ENCODE assay signal across 21 cellular contexts in the genomic region with DNA sequence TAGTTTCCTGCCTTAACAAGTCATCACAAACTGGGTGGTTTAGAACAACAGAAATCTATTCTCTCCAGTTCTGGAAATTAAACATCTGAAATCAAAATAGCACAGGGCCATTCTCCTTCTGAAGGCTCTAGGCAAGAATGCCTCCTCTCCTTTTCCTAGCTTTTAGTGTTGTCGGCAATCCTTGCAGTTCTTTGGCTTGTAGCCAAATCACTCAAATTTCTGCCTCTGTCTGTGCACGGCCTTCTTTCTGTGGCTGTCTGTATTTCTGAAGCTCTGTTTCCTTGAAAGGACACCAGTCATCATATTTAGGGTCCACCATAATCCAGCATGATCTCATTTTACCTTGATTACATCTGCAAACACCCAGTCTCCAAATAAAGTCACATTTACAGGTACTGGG.
A peak's percentile ranks its signal among the peaks of the same experiment; 100 is the strongest.
DNase-seq lines count a peak whose midpoint lies in the region; ATAC-seq and TF ChIP-seq lines count a peak whose summit lies in the region.
"Had no signal": no experiment of that assay in that cellular context is flagged by ENCODE, and none has a peak within 500 bp of the region (broad histone marks: within the 10 kb centered on the region; RNA-seq: fewer than 3 reads in every experiment).

No MANE protein-coding gene starts in this region.

- no peaks in the 10 kb centered on the region for H3K9me3 ChIP-seq in fibroblast of lung (ENCODE audit: control insufficient read depth, insufficient read depth, low read depth, low read length)
- H3K9me3 ChIP-seq: HAP-1, mucosa of descending colon, right atrium auricular region, testis had no signal

- no peak overlapping the region for H3K4me2 ChIP-seq in fibroblast of lung (ENCODE audit: extremely low read depth, insufficient read depth, low read length)

- no peaks in the 10 kb centered on the region for H3K79me2 ChIP-seq in fibroblast of lung (ENCODE audit: control insufficient read depth, insufficient read depth, low read length)

- H3K27ac ChIP-seq in fibroblast of lung (ENCODE audit: insufficient read depth, low read length): no peak overlapping the region
- H3K27ac ChIP-seq: right atrium auricular region, testis had no signal

- no peak overlapping the region for H3K9ac ChIP-seq in fibroblast of lung (ENCODE audit: insufficient read depth, low read length)

- no peak overlapping the region for H3K4me3 ChIP-seq in fibroblast of lung (replicated peaks in 1 of 4; ENCODE audit: control extremely low read depth in 1 of 4, insufficient read depth in 1 of 4, low read depth in 3 of 4, low read length in 4 of 4)
- no peak overlapping the region for H3K4me3 ChIP-seq in retinal pigment epithelial cell (ENCODE audit: low read length)
- H3K4me3 ChIP-seq: HAP-1, mucosa of descending colon, right atrium auricular region, testis had no signal

- H3K27me3 ChIP-seq in fibroblast of lung (ENCODE audit: control insufficient read depth, insufficient read depth, low read length): no peaks in the 10 kb centered on the region
- H3K27me3 ChIP-seq: right atrium auricular region, testis had no signal

- peak; percentile 49 for ATAC-seq in SK-N-SH treated with all-trans-retinoic acid at 6 μM for 48 hours
- ATAC-seq in HG03039 (IDR thresholded peaks at IDR 0.05; ENCODE audit: unreplicated experiment): no peak
- no peak for ATAC-seq in stimulated activated naive CD8-positive, alpha-beta T cell treated with anti-CD3 and anti-CD28 coated beads, Interleukin-15, Interleukin-2, amounts not matched to agents 100 U/mL and 50 U/mL, for 24 hours
- ATAC-seq: activated CD4-positive, CD25-positive, alpha-beta regulatory T cell treated with anti-CD3 and anti-CD28 coated beads, Interleukin-2, amount 50 U/mL, for 24 hours; activated T-cell treated with anti-CD3 and anti-CD28 coated beads, Interleukin-2, amount 50 U/mL, for 72 hours; left ventricle myocardium superior; mucosa of descending colon; Panc1 had no signal

- DNase-seq in NCI-H82 (lab: John Stamatoyannopoulos, UW) (peak; percentile 4), NCI-H82 treated with DMSO at 0.1 percent for 48 hours (lab: John Stamatoyannopoulos, UW; ENCODE audit: unreplicated experiment) (no peak), fibroblast of lung (ENCODE audit: low read depth in 2 of 2) (peak; percentile 10 to 24), retinal pigment epithelial cell (ENCODE audit: low read depth) (peak; percentile 3)
- DNase-seq in stimulated activated CD8-positive, alpha-beta memory T cell treated with anti-CD3 and anti-CD28 coated beads, Interleukin-4, amount 100 ng/mL, for 48 hours: no peak
- no peak for DNase-seq in stimulated activated naive CD8-positive, alpha-beta T cell treated with anti-CD3 and anti-CD28 coated beads, Interleukin-15, Interleukin-2, amounts not matched to agents 100 U/mL and 50 U/mL, for 24 hours
- DNase-seq: activated T-cell treated with anti-CD3 and anti-CD28 coated beads, Interleukin-2, amount 50 U/mL, for 72 hours; caudate nucleus; CD4-positive, alpha-beta memory T cell; DMS53; left ventricle myocardium superior; mucosa of descending colon; NCI-H1694; NCI-H774; testis had no signal

- no peaks in the 10 kb centered on the region for H3K4me1 ChIP-seq in fibroblast of lung (ENCODE audit: control insufficient read depth, extremely low read depth, insufficient read depth, low read length)
- H3K4me1 ChIP-seq: HAP-1, right atrium auricular region, testis had no signal

- TF ChIP-seq CTCF in fibroblast of lung (conservative IDR thresholded peaks at IDR 0.05 in 1 of 2, IDR thresholded peaks at IDR 0.05 in 1 of 2; ENCODE audit: low read depth in 1 of 2, low read length in 2 of 2): no peak
- TF ChIP-seq CTCF in retinal pigment epithelial cell (conservative IDR thresholded peaks at IDR 0.05; ENCODE audit: low read depth, low read length): no peak

- H2AFZ ChIP-seq in fibroblast of lung (ENCODE audit: low read length): peak overlapping the region; percentile 3

- H4K20me1 ChIP-seq in fibroblast of lung (ENCODE audit: control insufficient read depth, extremely low read depth, insufficient read depth, low read length): no peaks in the 10 kb centered on the region

- no peaks in the 10 kb centered on the region for H3K36me3 ChIP-seq in fibroblast of lung (ENCODE audit: control insufficient read depth, insufficient read depth, low read length)
- H3K36me3 ChIP-seq: HAP-1, right atrium auricular region had no signal

TF ChIP-seq in SK-N-SH treated with all-trans-retinoic acid at 6 μM for 48 hours, 23 proteins besides CTCF, POLR2A, EP300 and RAD21:
- TF ChIP-seq CREB5 (CRISPR knock-in tag; IDR thresholded peaks at IDR 0.05; ENCODE audit: low read depth): no peak
- no peak for TF ChIP-seq ZNF565 (CRISPR knock-in tag; conservative IDR thresholded peaks at IDR 0.05; ENCODE audit: low read depth)
- TF ChIP-seq, protein P1, sequence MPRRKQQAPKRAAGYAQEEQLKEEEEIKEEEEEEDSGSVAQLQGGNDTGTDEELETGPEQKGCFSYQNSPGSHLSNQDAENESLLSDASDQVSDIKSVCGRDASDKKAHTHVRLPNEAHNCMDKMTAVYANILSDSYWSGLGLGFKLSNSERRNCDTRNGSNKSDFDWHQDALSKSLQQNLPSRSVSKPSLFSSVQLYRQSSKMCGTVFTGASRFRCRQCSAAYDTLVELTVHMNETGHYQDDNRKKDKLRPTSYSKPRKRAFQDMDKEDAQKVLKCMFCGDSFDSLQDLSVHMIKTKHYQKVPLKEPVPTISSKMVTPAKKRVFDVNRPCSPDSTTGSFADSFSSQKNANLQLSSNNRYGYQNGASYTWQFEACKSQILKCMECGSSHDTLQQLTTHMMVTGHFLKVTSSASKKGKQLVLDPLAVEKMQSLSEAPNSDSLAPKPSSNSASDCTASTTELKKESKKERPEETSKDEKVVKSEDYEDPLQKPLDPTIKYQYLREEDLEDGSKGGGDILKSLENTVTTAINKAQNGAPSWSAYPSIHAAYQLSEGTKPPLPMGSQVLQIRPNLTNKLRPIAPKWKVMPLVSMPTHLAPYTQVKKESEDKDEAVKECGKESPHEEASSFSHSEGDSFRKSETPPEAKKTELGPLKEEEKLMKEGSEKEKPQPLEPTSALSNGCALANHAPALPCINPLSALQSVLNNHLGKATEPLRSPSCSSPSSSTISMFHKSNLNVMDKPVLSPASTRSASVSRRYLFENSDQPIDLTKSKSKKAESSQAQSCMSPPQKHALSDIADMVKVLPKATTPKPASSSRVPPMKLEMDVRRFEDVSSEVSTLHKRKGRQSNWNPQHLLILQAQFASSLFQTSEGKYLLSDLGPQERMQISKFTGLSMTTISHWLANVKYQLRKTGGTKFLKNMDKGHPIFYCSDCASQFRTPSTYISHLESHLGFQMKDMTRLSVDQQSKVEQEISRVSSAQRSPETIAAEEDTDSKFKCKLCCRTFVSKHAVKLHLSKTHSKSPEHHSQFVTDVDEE (CRISPR knock-in tag; IDR thresholded peaks at IDR 0.05): no peak

Comparison
In these comparisons a context has a peak if more than half of its experiments do, and no peak if none do; other contexts are left out.
1. DNase-seq: peak in NCI-H82 (single experiment), fibroblast of lung (2 of 2) and retinal pigment epithelial cell (single experiment); none in NCI-H82 treated with DMSO at 0.1 percent for 48 hours (single experiment), stimulated activated CD8-positive, alpha-beta memory T cell treated with anti-CD3 and anti-CD28 coated beads, Interleukin-4, amount 100 ng/mL, for 48 hours (single experiment) and stimulated activated naive CD8-positive, alpha-beta T cell treated with anti-CD3 and anti-CD28 coated beads, Interleukin-15, Interleukin-2, amounts not matched to agents 100 U/mL and 50 U/mL, for 24 hours (single experiment).